ENCODE assay signal across 8 cellular contexts in genomic region chr17:61002316-61002736, GRCh38.
DNase-seq lines count a peak whose midpoint lies in the region; FAIRE-seq and TF ChIP-seq lines count a peak whose summit lies in the region.

No MANE protein-coding gene starts in this region.

- peak; percentile 75 for TF ChIP-seq CTCF in RWPE1 (conservative IDR thresholded peaks at IDR 0.05; ENCODE audit: low read depth)

- no peak overlapping the region for H3K27ac ChIP-seq in RWPE1

- CTCF ChIA-PET in RWPE1 (lab: Yijun Ruan, JAX), result no interaction called here

- POLR2A ChIA-PET in RWPE1 (lab: Yijun Ruan, JAX; ENCODE audit: low non-redundant PET), result no interaction called here

- H3K4me3 ChIP-seq in skeletal muscle cell (ENCODE audit: low read depth, low read length), result no peak overlapping the region

- intact Hi-C loops in posterior cingulate gyrus (cut with DNase I), result loop anchor here (5.0 kb wide), 2 partner anchors 390 to 410 kb away; no protein-coding TSS in a partner anchor

- peak; percentile 76 for DNase-seq in DMS 273 (lab: John Stamatoyannopoulos, UW; ENCODE audit: unreplicated experiment)
- DNase-seq in HTR-8/SVneo (ENCODE audit: insufficient read length, low spot score), result peak; percentile 52
- DNase-seq in RWPE1 (ENCODE audit: low spot score), result peak; percentile 12
- DNase-seq in fibroblast of peridontal ligament (ENCODE audit: extremely low read depth), result peak; percentile 90
- peak; percentile 12 for DNase-seq in skeletal muscle cell (ENCODE audit: low read depth)
- no peak for DNase-seq in posterior cingulate gyrus
- no peak for DNase-seq in stimulated activated CD4-positive, alpha-beta T cell treated with anti-CD3 and anti-CD28 coated beads, Interleukin-15, amount 100 ng/mL, for 24 hours
- no peak for DNase-seq in T-helper 9 cell

- no peak for FAIRE-seq in HTR-8/SVneo (lab: Jason Lieb, UNC)

Comparison
In these comparisons a context has a peak if more than half of its experiments do, and no peak if none do; other contexts are left out.
1. DNase-seq: peak in DMS 273 (single experiment), HTR-8/SVneo (single experiment), RWPE1 (single experiment), fibroblast of peridontal ligament (single experiment) and skeletal muscle cell (single experiment); none in posterior cingulate gyrus (0 of 10), stimulated activated CD4-positive, alpha-beta T cell treated with anti-CD3 and anti-CD28 coated beads, Interleukin-15, amount 100 ng/mL, for 24 hours (single experiment) and T-helper 9 cell (single experiment).